Comparison of ENCODE assay signal across 8 cellular contexts in the genomic region with DNA sequence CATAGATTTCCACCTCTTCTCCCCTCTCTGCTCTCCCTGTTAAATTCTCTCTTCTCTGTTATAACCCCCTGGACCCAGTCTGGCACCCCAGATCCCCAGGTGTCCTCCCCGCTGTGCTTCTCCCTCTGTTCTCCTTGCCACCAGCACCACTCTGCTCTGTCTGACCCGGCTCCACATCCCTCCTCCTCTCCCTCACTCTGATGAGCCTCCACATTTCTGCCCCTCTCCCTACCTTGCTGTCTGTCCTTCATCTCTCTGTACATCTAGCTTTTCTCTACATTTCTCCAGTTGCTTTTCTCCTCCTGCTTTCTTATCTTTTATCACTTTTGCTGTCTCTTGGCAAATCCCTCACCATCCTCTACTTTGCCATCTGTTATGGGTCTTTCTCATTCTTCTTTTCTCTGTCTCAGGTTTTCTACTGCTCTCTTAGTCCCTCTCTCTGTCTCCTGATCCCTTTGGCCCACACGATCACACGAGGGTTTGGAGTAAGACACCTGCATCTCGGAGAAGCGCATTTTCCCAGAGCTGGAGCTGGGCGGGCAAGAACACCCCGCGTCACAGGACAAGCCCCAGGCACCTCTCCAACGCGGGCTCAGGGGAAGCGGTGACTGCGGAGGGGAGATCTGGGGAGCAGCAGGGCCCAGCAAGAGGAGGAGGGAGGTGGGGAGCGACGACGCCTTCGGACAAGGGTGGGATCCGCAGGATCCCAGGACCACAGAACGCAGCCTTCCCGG. TPM values are rescaled to one million over a fixed set of nuclear protein-coding genes. Genes with fewer than 3 reads are reported as not detected.
DNase-seq lines count a peak whose midpoint lies in the region; ATAC-seq and TF ChIP-seq lines count a peak whose summit lies in the region.
"Not testable (repeated sequence)": the region's sequence is repeated elsewhere in the genome, so short reads cannot be mapped to it uniquely, and the experiment has no call there.

No MANE protein-coding gene starts in this region.

- H3K9me2 ChIP-seq in Loucy (replicated peaks; ENCODE audit: low read depth, low read length), result not testable (repeated sequence)

- intact Hi-C loops in MCF 10A (cut with micrococcal nuclease), result loop anchor here (5.0 kb wide), 1 partner anchor 37 kb away; a partner anchor contains a TSS
- intact Hi-C loops in left ventricle myocardium superior (cut with micrococcal nuclease), result not testable (repeated sequence)

- H3K4me1 ChIP-seq in HAP-1; Loucy (ENCODE audit: insufficient read depth, low read length, poor library complexity, severe bottlenecking); neural progenitor cell; stomach smooth muscle (ENCODE audit: control insufficient read depth, insufficient read depth, low read length): not testable (repeated sequence)

- TF ChIP-seq CTCF in Loucy (conservative IDR thresholded peaks at IDR 0.05; ENCODE audit: low read length); VCaP (conservative IDR thresholded peaks at IDR 0.05); MCF 10A (IDR thresholded peaks at IDR 0.05; ENCODE audit: unreplicated experiment); neural progenitor cell (IDR thresholded peaks at IDR 0.05): not testable (repeated sequence)

- peak; percentile 64 for ATAC-seq in left ventricle myocardium superior

- H2AFZ ChIP-seq in Loucy (ENCODE audit: low read length), result peak overlapping the region; percentile 84
- H2AFZ ChIP-seq in neural progenitor cell (replicated peaks), result not testable (repeated sequence)

- H3F3A ChIP-seq in Loucy (ENCODE audit: low read depth); neural progenitor cell (ENCODE audit: low read depth): not testable (repeated sequence)

- H3K4me2 ChIP-seq in Loucy (ENCODE audit: low read depth, low read length, poor library complexity, severe bottlenecking) (peak overlapping the region; percentile 95), neural progenitor cell (peak overlapping the region; percentile 81)

- H3K9me3 Mint-ChIP-seq in MCF 10A (ENCODE audit: unreplicated experiment), result not testable (repeated sequence)
- peaks cover 26% of the 10 kb centered on the region for H3K9me3 Mint-ChIP-seq in neural progenitor cell

- peak overlapping the region; percentile 50 for H3K27ac Mint-ChIP-seq in MCF 10A (ENCODE audit: low read depth, unreplicated experiment)
- H3K27ac Mint-ChIP-seq in neural progenitor cell, result peak overlapping the region; percentile 40

- not testable (repeated sequence) for H3K27me3 Mint-ChIP-seq in MCF 10A (ENCODE audit: insufficient read depth, unreplicated experiment); neural progenitor cell (ENCODE audit: insufficient read depth, low read depth)

- H3K4me3 Mint-ChIP-seq in MCF 10A (ENCODE audit: unreplicated experiment) (peak overlapping the region; percentile 85), neural progenitor cell (peak overlapping the region; percentile 90)

- in situ Hi-C loops in HAP-1 (cut with MboI; ENCODE audit: low sequenced_read_pairs), result not testable (repeated sequence)

- H3K4me1 Mint-ChIP-seq in MCF 10A (ENCODE audit: insufficient read depth, unreplicated experiment); neural progenitor cell: not testable (repeated sequence)

- H3K36me3 ChIP-seq in HAP-1 (replicated peaks); Loucy (ENCODE audit: insufficient read depth, low read length); neural progenitor cell; stomach smooth muscle (ENCODE audit: control insufficient read depth in 2 of 2, insufficient read depth in 2 of 2, low read length in 2 of 2): not testable (repeated sequence)

- not testable (repeated sequence) for H3K9me3 ChIP-seq in HAP-1; Loucy (ENCODE audit: insufficient read depth, low read depth, low read length); neural progenitor cell (ENCODE audit: low read depth); stomach smooth muscle (ENCODE audit: control insufficient read depth in 2 of 2, low read length in 2 of 2)

- H3K27ac ChIP-seq in VCaP, result peak overlapping the region; percentile 37
- H3K27ac ChIP-seq in neural progenitor cell; stomach smooth muscle (ENCODE audit: low read length): not testable (repeated sequence)

- CTCF ChIA-PET in MCF 10A (lab: Yijun Ruan, JAX), result interaction anchor here (0.7 kb wide), 1 partner anchor 501 kb away, joined by 3 read pairs; no protein-coding TSS in a partner anchor

- H4K20me1 ChIP-seq in Loucy (ENCODE audit: insufficient read depth, low read length, poor library complexity, severe bottlenecking); neural progenitor cell (ENCODE audit: low read depth): not testable (repeated sequence)

- H3K9ac ChIP-seq in Loucy (ENCODE audit: low read depth, low read length, poor library complexity, severe bottlenecking) (peak overlapping the region; percentile 90), neural progenitor cell (peak overlapping the region; percentile 55), stomach smooth muscle (ENCODE audit: low read length in 2 of 2) (peak overlapping the region; percentile 55 to 83)

- POLR2A ChIA-PET in MCF 10A (lab: Yijun Ruan, JAX), result interaction anchor here (0.7 to 1.0 kb wide), 2 partner anchors 36 to 132 kb away, joined by 3 to 4 read pairs; no protein-coding TSS in a partner anchor

- peak; percentile 35 for DNase-seq in EH (ENCODE audit: low read depth)
- DNase-seq in HAP-1 (ENCODE audit: low spot score in 2 of 2), result not testable (repeated sequence)
- peak; percentile 21 for DNase-seq in MCF 10A (ENCODE audit: unreplicated experiment)
- peak; percentile 48 for DNase-seq in left ventricle myocardium superior
- DNase-seq in neural progenitor cell (ENCODE audit: low spot score), result peak; percentile 41

- H3K79me2 ChIP-seq in Loucy (ENCODE audit: insufficient read depth, low read length), result peaks cover 11% of the 10 kb centered on the region
- H3K79me2 ChIP-seq in neural progenitor cell (ENCODE audit: low read depth), result not testable (repeated sequence)

- not testable (repeated sequence) for H3K27me3 ChIP-seq in HAP-1 (ENCODE audit: low read depth); Loucy (ENCODE audit: insufficient read depth, low read length, poor library complexity, severe bottlenecking); neural progenitor cell; stomach smooth muscle (ENCODE audit: control insufficient read depth in 1 of 2, insufficient read depth in 2 of 2, low read length in 2 of 2)

- H3K36me3 Mint-ChIP-seq in MCF 10A (ENCODE audit: insufficient read depth, unreplicated experiment), result peaks cover 33% of the 10 kb centered on the region
- H3K36me3 Mint-ChIP-seq in neural progenitor cell, result peaks cover 18% of the 10 kb centered on the region

- peak overlapping the region; percentile 35 for H3K4me3 ChIP-seq in HAP-1
- peak overlapping the region; percentile 91 for H3K4me3 ChIP-seq in Loucy (ENCODE audit: low read length, poor library complexity, severe bottlenecking)
- H3K4me3 ChIP-seq in neural progenitor cell, result peak overlapping the region; percentile 90
- H3K4me3 ChIP-seq in stomach smooth muscle (ENCODE audit: low read length in 2 of 2), result peak overlapping the region; percentile 75 to 76

- BruUV-seq in MCF 10A (replicated peaks; lab: Mats Ljungman, UMichigan), result not testable (repeated sequence)

RNA-seq across cellular contexts. Expression of a gene that starts 0.8 kb away (rescaled TPM):
- total RNA-seq in MCF 10A (2022) (13.2 and 15.6 TPM in 2 replicates), left ventricle myocardium superior (9.2 TPM), neural progenitor cell (ENCODE audit: low replicate concordance) (24.1 and 37.6 TPM in 2 replicates)

RNA-seq across cellular contexts. Expression of a gene that starts 34.0 kb away (rescaled TPM):
- total RNA-seq in MCF 10A (2022) (7.9 and 9.8 TPM in 2 replicates), left ventricle myocardium superior (2.0 TPM), neural progenitor cell (ENCODE audit: low replicate concordance) (2.7 and 3.5 TPM in 2 replicates)

RNA-seq across cellular contexts. Expression of a gene that starts 36.8 kb away (rescaled TPM):
- 9.6 and 18.7 TPM in 2 replicates for total RNA-seq in MCF 10A (2022)
- 8.1 TPM for total RNA-seq in left ventricle myocardium superior
- total RNA-seq in neural progenitor cell (ENCODE audit: low replicate concordance), result 30.4 and 40.7 TPM in 2 replicates

Comparison
In these comparisons a context has a peak if more than half of its experiments do, and no peak if none do; other contexts are left out.
1. H3K4me3 ChIP-seq: peak in every context shown above with its lines; median percentile 91 in Loucy; 90 in neural progenitor cell; 76 in stomach smooth muscle; 35 in HAP-1.